Comparison of ENCODE assay signal across 20 cellular contexts in genomic region chr20:32315399-32315798, GRCh38. TPM values are rescaled to one million over a fixed set of nuclear protein-coding genes. Genes with fewer than 3 reads are reported as not detected.
DNase-seq lines count a peak whose midpoint lies in the region; ATAC-seq and TF ChIP-seq lines count a peak whose summit lies in the region.
"Had no signal": no experiment of that assay in that cellular context is flagged by ENCODE, and none has a peak within 500 bp of the region (broad histone marks: within the 10 kb centered on the region; RNA-seq: fewer than 3 reads in every experiment).

No MANE protein-coding gene starts in this region.

- H3K9me3 Mint-ChIP-seq in activated naive CD8-positive, alpha-beta T cell (ENCODE audit: low read depth), result no peaks in the 10 kb centered on the region
- no peaks in the 10 kb centered on the region for H3K9me3 Mint-ChIP-seq in activated naive CD8-positive, alpha-beta T cell treated with anti-CD3 and anti-CD28 coated beads, Interleukin-2, amount 50 U/mL, for 24 hours
- no peaks in the 10 kb centered on the region for H3K9me3 Mint-ChIP-seq in central memory CD8-positive, alpha-beta T cell
- H3K9me3 Mint-ChIP-seq in stimulated activated effector memory CD8-positive, alpha-beta T cell treated with anti-CD3 and anti-CD28 coated beads, Interleukin-12 subunit alpha, Interleukin-12 subunit beta, amount 100 ng/mL, for 72 hours, result no peaks in the 10 kb centered on the region
- H3K9me3 Mint-ChIP-seq in chondrocyte (ENCODE audit: low read depth), result no peaks in the 10 kb centered on the region
- H3K9me3 Mint-ChIP-seq: CD4-positive, alpha-beta T cell had no signal

- no peak for TF ChIP-seq CTCF in chondrocyte (IDR thresholded peaks at IDR 0.05)

- peak overlapping the region; percentile 31 for H3K27ac Mint-ChIP-seq in activated naive CD8-positive, alpha-beta T cell
- no peak overlapping the region for H3K27ac Mint-ChIP-seq in activated naive CD8-positive, alpha-beta T cell treated with anti-CD3 and anti-CD28 coated beads, Interleukin-2, amount 50 U/mL, for 24 hours
- H3K27ac Mint-ChIP-seq in central memory CD8-positive, alpha-beta T cell (ENCODE audit: low read depth), result peak overlapping the region; percentile 85
- H3K27ac Mint-ChIP-seq in stimulated activated effector memory CD8-positive, alpha-beta T cell treated with anti-CD3 and anti-CD28 coated beads, Interleukin-12 subunit alpha, Interleukin-12 subunit beta, amount 100 ng/mL, for 72 hours, result peak overlapping the region; percentile 56
- H3K27ac Mint-ChIP-seq in chondrocyte (ENCODE audit: unreplicated experiment), result no peak overlapping the region

- no peak overlapping the region for H3K4me3 Mint-ChIP-seq in activated naive CD8-positive, alpha-beta T cell
- no peak overlapping the region for H3K4me3 Mint-ChIP-seq in activated naive CD8-positive, alpha-beta T cell treated with anti-CD3 and anti-CD28 coated beads, Interleukin-2, amount 50 U/mL, for 24 hours
- no peak overlapping the region for H3K4me3 Mint-ChIP-seq in central memory CD8-positive, alpha-beta T cell
- H3K4me3 Mint-ChIP-seq in stimulated activated effector memory CD8-positive, alpha-beta T cell treated with anti-CD3 and anti-CD28 coated beads, Interleukin-12 subunit alpha, Interleukin-12 subunit beta, amount 100 ng/mL, for 72 hours, result no peak overlapping the region
- H3K4me3 Mint-ChIP-seq in chondrocyte (ENCODE audit: unreplicated experiment), result no peak overlapping the region
- H3K4me3 Mint-ChIP-seq: CD4-positive, alpha-beta T cell had no signal

- peaks cover 19% of the 10 kb centered on the region for H3K36me3 Mint-ChIP-seq in activated naive CD8-positive, alpha-beta T cell
- peaks cover 72% of the 10 kb centered on the region for H3K36me3 Mint-ChIP-seq in activated naive CD8-positive, alpha-beta T cell treated with anti-CD3 and anti-CD28 coated beads, Interleukin-2, amount 50 U/mL, for 24 hours (ENCODE audit: low read depth)
- peaks cover 40% of the 10 kb centered on the region for H3K36me3 Mint-ChIP-seq in central memory CD8-positive, alpha-beta T cell (ENCODE audit: insufficient read depth)
- H3K36me3 Mint-ChIP-seq in stimulated activated effector memory CD8-positive, alpha-beta T cell treated with anti-CD3 and anti-CD28 coated beads, Interleukin-12 subunit alpha, Interleukin-12 subunit beta, amount 100 ng/mL, for 72 hours, result peaks cover 93% of the 10 kb centered on the region
- H3K36me3 Mint-ChIP-seq in chondrocyte (ENCODE audit: low read depth), result peaks cover 25% of the 10 kb centered on the region

- DNase-seq in NCI-H524 treated with DMSO at 0.1 percent for 48 hours (lab: John Stamatoyannopoulos, UW) (peak; percentile 7), NCI-H524 (lab: John Stamatoyannopoulos, UW) (no peak), chondrocyte (ENCODE audit: low spot score) (no peak), HuH-7 (ENCODE audit: low spot score) (no peak)
- DNase-seq in activated naive CD8-positive, alpha-beta T cell treated with anti-CD3 and anti-CD28 coated beads, Interleukin-2, amount 50 U/mL, for 24 hours, result no peak
- no peak for DNase-seq in central memory CD8-positive, alpha-beta T cell (ENCODE audit: low spot score in 2 of 2)
- DNase-seq in stimulated activated effector memory CD8-positive, alpha-beta T cell treated with anti-CD3 and anti-CD28 coated beads, Interleukin-12 subunit alpha, Interleukin-12 subunit beta, amount 100 ng/mL, for 72 hours (ENCODE audit: low spot score in 2 of 2), result no peak
- DNase-seq: ACHN; CD4-positive, alpha-beta T cell; COR-L47; DMS79; Karpas-422; MV-4-11; NCI-H1105 treated with DMSO at 0.1 percent for 48 hours; NCI-H2029 treated with DMSO at 0.1 percent for 48 hours; NCI-H226; NCI-H526; OCI-M1 had no signal

- no peaks in the 10 kb centered on the region for H3K27me3 Mint-ChIP-seq in activated naive CD8-positive, alpha-beta T cell
- no peaks in the 10 kb centered on the region for H3K27me3 Mint-ChIP-seq in activated naive CD8-positive, alpha-beta T cell treated with anti-CD3 and anti-CD28 coated beads, Interleukin-2, amount 50 U/mL, for 24 hours
- H3K27me3 Mint-ChIP-seq in central memory CD8-positive, alpha-beta T cell, result no peaks in the 10 kb centered on the region
- no peaks in the 10 kb centered on the region for H3K27me3 Mint-ChIP-seq in chondrocyte (ENCODE audit: low read depth)
- H3K27me3 Mint-ChIP-seq: CD4-positive, alpha-beta T cell had no signal

- peaks cover 7% of the 10 kb centered on the region for H3K4me1 Mint-ChIP-seq in activated naive CD8-positive, alpha-beta T cell (ENCODE audit: low read depth)
- H3K4me1 Mint-ChIP-seq in activated naive CD8-positive, alpha-beta T cell treated with anti-CD3 and anti-CD28 coated beads, Interleukin-2, amount 50 U/mL, for 24 hours, result peaks cover 20% of the 10 kb centered on the region
- H3K4me1 Mint-ChIP-seq in central memory CD8-positive, alpha-beta T cell, result peaks cover 17% of the 10 kb centered on the region
- H3K4me1 Mint-ChIP-seq in stimulated activated effector memory CD8-positive, alpha-beta T cell treated with anti-CD3 and anti-CD28 coated beads, Interleukin-12 subunit alpha, Interleukin-12 subunit beta, amount 100 ng/mL, for 72 hours, result peaks cover 32% of the 10 kb centered on the region
- no peaks in the 10 kb centered on the region for H3K4me1 Mint-ChIP-seq in chondrocyte (ENCODE audit: low read depth)

- ATAC-seq in activated naive CD8-positive, alpha-beta T cell treated with anti-CD3 and anti-CD28 coated beads, Interleukin-2, amount 50 U/mL, for 24 hours, result no peak
- ATAC-seq in central memory CD8-positive, alpha-beta T cell (replicated peaks; ENCODE audit: extremely low read depth, poor library complexity, severe bottlenecking), result no peak
- ATAC-seq in stimulated activated effector memory CD8-positive, alpha-beta T cell treated with anti-CD3 and anti-CD28 coated beads, Interleukin-12 subunit alpha, Interleukin-12 subunit beta, amount 100 ng/mL, for 72 hours, result no peak
- ATAC-seq: Right ventricle myocardium inferior had no signal

RNA-seq across cellular contexts. Expression of gene KIF3B, which starts 37.9 kb away (rescaled TPM):
- 34.2 to 36.1 TPM (median 35.5 TPM) in 3 replicates for total RNA-seq in chondrocyte

RNA-seq across cellular contexts. Expression of gene ASXL1, which starts 42.7 kb away (rescaled TPM):
- total RNA-seq in chondrocyte, result 59.9 to 92.6 TPM (median 78.9 TPM) in 3 replicates

Comparison
In these comparisons a context has a peak if more than half of its experiments do, and no peak if none do; other contexts are left out.
1. H3K27ac Mint-ChIP-seq: peak in activated naive CD8-positive, alpha-beta T cell (single experiment), central memory CD8-positive, alpha-beta T cell (single experiment) and stimulated activated effector memory CD8-positive, alpha-beta T cell treated with anti-CD3 and anti-CD28 coated beads, Interleukin-12 subunit alpha, Interleukin-12 subunit beta, amount 100 ng/mL, for 72 hours (single experiment); none in activated naive CD8-positive, alpha-beta T cell treated with anti-CD3 and anti-CD28 coated beads, Interleukin-2, amount 50 U/mL, for 24 hours (single experiment) and chondrocyte (single experiment).